Comparison of ENCODE assay signal across 8 cellular contexts in the genomic region with DNA sequence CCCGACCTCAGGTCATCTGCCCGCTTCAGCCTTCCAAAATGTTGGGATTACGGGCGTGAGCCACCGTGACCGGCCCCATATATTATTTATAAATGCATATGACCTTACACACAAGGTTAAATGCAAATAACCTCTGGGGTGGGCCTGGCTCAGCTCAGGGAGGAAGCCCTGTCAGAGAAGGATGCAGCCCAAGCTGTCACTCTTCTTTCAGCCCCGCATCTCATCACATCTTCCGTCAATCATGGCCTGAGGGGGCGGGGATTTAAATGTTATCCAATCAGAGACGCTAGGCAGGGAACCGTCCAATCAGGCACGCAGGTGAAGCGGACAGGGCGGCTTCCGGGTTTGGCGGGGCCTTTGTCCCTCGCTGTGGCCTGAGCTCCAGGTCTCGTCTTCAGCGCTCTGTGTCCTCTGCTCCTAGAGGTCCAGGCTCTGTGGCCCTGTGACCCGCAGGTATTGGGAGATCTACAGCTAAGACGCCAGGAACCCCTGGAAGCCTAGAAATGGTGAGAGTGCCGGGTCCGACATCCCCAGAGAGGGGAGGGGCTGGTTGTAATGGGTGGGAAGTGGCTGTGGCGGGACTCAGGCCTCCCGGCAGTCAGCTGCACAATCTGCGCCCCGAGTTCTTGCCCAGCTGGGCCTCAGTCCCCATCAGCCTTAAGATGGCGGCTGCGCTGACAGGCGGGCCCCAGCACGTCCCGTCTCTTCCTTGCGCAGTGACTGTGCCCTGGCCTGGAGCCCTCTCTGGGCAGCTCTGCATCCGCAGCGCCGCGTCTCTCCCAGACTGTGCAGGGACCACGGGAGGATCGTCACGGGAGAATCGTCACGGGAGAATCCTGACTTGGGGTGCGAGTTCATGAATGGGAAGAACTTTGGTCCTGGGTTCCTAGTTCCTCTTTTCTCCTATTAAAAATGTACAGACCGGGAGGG. TPM values are rescaled to one million over a fixed set of nuclear protein-coding genes. Genes with fewer than 3 reads are reported as not detected.
DNase-seq lines count a peak whose midpoint lies in the region; ATAC-seq and TF ChIP-seq lines count a peak whose summit lies in the region.

A gene (plus strand): TSS at position 360 of the 930 bp plus-strand sequence. CDS start 144 bp downstream, at position 504.

- POLR2A ChIA-PET in OCI-LY7 (lab: Charles Lee) = interaction anchor here (0.6 to 2.3 kb wide), 6 partner anchors 8 to 1400 kb away, joined by 3 to 8 read pairs (median 4); a partner anchor contains a TSS

- no peaks in the 10 kb centered on the region for H3K9me3 ChIP-seq in OCI-LY7 (ENCODE audit: low read length)
- H3K9me3 ChIP-seq in mononuclear cell (ENCODE audit: low read depth, low read length) = no peaks in the 10 kb centered on the region

- peaks cover 21% of the 10 kb centered on the region for H3K4me1 ChIP-seq in OCI-LY7 (ENCODE audit: insufficient read depth, low read length, poor library complexity, severe bottlenecking)
- peaks cover 25% of the 10 kb centered on the region for H3K4me1 ChIP-seq in mononuclear cell (ENCODE audit: insufficient read depth, low read length)

- H3K4me3 ChIP-seq in OCI-LY7 (ENCODE audit: low read depth, low read length, poor library complexity, severe bottlenecking) = peak within 1 kb of the TSS; percentile 97
- H3K4me3 ChIP-seq in epithelial cell of esophagus (ENCODE audit: low read length) = peak within 1 kb of the TSS; percentile 82
- H3K4me3 ChIP-seq in mononuclear cell (ENCODE audit: low read length) = peak within 1 kb of the TSS; percentile 98

- H3K27ac ChIP-seq in OCI-LY7 (ENCODE audit: low read depth, low read length, poor library complexity, severe bottlenecking) = peak within 1 kb of the TSS; percentile 73

- peak within 1 kb of the TSS; percentile 66; the same call in 1 of the 2 replicates for H2AFZ ChIP-seq in OCI-LY7 (ENCODE audit: low read length)

- H3K36me3 ChIP-seq in OCI-LY7 (ENCODE audit: insufficient read depth, low read length) = peaks cover 36% of the 10 kb centered on the region

- TF ChIP-seq CTCF in OCI-LY7 (conservative IDR thresholded peaks at IDR 0.05; ENCODE audit: low read length) (no peak), epithelial cell of esophagus (IDR thresholded peaks at IDR 0.05; ENCODE audit: insufficient read depth, low read depth, low read length, missing control alignments) (no peak)

- BruUV-seq in OCI-LY7 (replicated peaks; lab: Mats Ljungman, UMichigan) = TSS peak; percentile 65

- peaks cover 49% of the 10 kb centered on the region for H3K79me2 ChIP-seq in OCI-LY7 (ENCODE audit: insufficient read depth, low read depth, low read length)

- CTCF ChIA-PET in OCI-LY7 (lab: Charles Lee; ENCODE audit: unreplicated experiment) = no interaction called here

- DNase-seq in D341Med (ENCODE audit: low spot score) = peak; percentile 90
- peak; percentile 83 for DNase-seq in HuH-7.5 (ENCODE audit: low spot score)
- peak; percentile 99 for DNase-seq in OCI-LY7 (ENCODE audit: low spot score)
- peak; percentile 88 for DNase-seq in activated T-cell treated with anti-CD3 and anti-CD28 coated beads for 1 hour (ENCODE audit: low read depth)
- DNase-seq in epithelial cell of esophagus (ENCODE audit: low read depth) = peak; percentile 97
- peak; percentile 84 to 88 for DNase-seq in stimulated activated CD8-positive, alpha-beta memory T cell treated with anti-CD3 and anti-CD28 coated beads, Interleukin-4, amount 100 ng/mL, for 1 hour (ENCODE audit: low read depth in 2 of 2, low spot score in 1 of 2)

- H4K20me1 ChIP-seq in OCI-LY7 (ENCODE audit: insufficient read depth, low read length) = peaks cover 9% of the 10 kb centered on the region; the same call in 1 of the 2 replicates

- peak within 1 kb of the TSS; percentile 70 for H3K4me2 ChIP-seq in OCI-LY7 (ENCODE audit: low read length)

- H3K27me3 ChIP-seq in mononuclear cell (ENCODE audit: insufficient read depth, low read length) = no peaks in the 10 kb centered on the region

- intact Hi-C loops in OCI-LY7 (cut with micrococcal nuclease; ENCODE audit: unreplicated experiment) = loop anchor here (5.0 kb wide), 3 partner anchors 62 to 122 kb away; a partner anchor contains a TSS

- peak; percentile 95 for ATAC-seq in GM21515 (IDR thresholded peaks at IDR 0.05; ENCODE audit: unreplicated experiment)

- no peaks in the 10 kb centered on the region for H3K9me2 ChIP-seq in OCI-LY7 (ENCODE audit: insufficient read depth, low read length)

RNA-seq across cellular contexts. Expression of the gene that starts here (rescaled TPM):
- 14.0 and 28.7 TPM in 2 replicates for total RNA-seq in OCI-LY7 (2014; rRNA removed; shearing (Covaris generic))
- total RNA-seq in OCI-LY7 (2022) (31.5 and 31.7 TPM in 2 replicates), mononuclear cell (49.5 TPM)

Comparison
In these comparisons a context has a peak if more than half of its experiments do, and no peak if none do; other contexts are left out.
1. Peak in every context shown above with its lines: DNase-seq, ATAC-seq, H3K4me3 ChIP-seq and H3K27ac ChIP-seq.